Comparison of ENCODE assay signal across 1 cellular context in the genomic region with DNA sequence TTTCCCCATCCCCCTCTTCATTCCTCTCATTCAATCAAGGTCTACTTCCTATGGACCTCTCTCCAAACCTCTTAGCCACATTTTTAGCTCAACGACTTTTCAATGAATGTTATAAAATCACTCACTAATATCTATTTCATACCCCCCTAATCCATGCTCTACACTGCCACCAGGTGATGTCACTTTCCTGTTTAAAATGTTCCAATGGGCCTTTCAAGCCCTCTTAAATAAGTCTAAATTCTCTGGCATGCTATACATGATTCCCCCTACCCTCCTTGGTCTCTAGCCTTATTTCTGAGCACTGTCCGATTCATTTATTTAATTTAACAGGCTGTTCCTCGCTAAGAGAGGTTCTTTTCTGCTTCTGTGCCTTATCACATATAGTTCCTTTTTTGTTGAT.
TF ChIP-seq lines count a peak whose summit lies in the region.

No MANE protein-coding gene starts in this region.

TF ChIP-seq in HEK293, 187 proteins besides CTCF, POLR2A, EP300 and RAD21:
- TF ChIP-seq, protein P1, sequence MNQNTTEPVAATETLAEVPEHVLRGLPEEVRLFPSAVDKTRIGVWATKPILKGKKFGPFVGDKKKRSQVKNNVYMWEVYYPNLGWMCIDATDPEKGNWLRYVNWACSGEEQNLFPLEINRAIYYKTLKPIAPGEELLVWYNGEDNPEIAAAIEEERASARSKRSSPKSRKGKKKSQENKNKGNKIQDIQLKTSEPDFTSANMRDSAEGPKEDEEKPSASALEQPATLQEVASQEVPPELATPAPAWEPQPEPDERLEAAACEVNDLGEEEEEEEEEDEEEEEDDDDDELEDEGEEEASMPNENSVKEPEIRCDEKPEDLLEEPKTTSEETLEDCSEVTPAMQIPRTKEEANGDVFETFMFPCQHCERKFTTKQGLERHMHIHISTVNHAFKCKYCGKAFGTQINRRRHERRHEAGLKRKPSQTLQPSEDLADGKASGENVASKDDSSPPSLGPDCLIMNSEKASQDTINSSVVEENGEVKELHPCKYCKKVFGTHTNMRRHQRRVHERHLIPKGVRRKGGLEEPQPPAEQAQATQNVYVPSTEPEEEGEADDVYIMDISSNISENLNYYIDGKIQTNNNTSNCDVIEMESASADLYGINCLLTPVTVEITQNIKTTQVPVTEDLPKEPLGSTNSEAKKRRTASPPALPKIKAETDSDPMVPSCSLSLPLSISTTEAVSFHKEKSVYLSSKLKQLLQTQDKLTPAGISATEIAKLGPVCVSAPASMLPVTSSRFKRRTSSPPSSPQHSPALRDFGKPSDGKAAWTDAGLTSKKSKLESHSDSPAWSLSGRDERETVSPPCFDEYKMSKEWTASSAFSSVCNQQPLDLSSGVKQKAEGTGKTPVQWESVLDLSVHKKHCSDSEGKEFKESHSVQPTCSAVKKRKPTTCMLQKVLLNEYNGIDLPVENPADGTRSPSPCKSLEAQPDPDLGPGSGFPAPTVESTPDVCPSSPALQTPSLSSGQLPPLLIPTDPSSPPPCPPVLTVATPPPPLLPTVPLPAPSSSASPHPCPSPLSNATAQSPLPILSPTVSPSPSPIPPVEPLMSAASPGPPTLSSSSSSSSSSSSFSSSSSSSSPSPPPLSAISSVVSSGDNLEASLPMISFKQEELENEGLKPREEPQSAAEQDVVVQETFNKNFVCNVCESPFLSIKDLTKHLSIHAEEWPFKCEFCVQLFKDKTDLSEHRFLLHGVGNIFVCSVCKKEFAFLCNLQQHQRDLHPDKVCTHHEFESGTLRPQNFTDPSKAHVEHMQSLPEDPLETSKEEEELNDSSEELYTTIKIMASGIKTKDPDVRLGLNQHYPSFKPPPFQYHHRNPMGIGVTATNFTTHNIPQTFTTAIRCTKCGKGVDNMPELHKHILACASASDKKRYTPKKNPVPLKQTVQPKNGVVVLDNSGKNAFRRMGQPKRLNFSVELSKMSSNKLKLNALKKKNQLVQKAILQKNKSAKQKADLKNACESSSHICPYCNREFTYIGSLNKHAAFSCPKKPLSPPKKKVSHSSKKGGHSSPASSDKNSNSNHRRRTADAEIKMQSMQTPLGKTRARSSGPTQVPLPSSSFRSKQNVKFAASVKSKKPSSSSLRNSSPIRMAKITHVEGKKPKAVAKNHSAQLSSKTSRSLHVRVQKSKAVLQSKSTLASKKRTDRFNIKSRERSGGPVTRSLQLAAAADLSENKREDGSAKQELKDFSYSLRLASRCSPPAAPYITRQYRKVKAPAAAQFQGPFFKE (tag by site-specific recombination; IDR thresholded peaks at IDR 0.05; ENCODE audit: borderline replicate concordance): no peak
- TF ChIP-seq ZXDB (tag by site-specific recombination; IDR thresholded peaks at IDR 0.05) (no peak), ZNF10 (tag by site-specific recombination; IDR thresholded peaks at IDR 0.05) (no peak), ZNF768 (tag by site-specific recombination; IDR thresholded peaks at IDR 0.05) (no peak), OSR2 (tag by site-specific recombination; IDR thresholded peaks at IDR 0.05) (no peak), ZNF366 (tag by site-specific recombination; conservative IDR thresholded peaks at IDR 0.05) (0 out of 2 replicates have a peak, but pooled peaks have one; percentile 11), HOXC10 (CRISPR knock-in tag; IDR thresholded peaks at IDR 0.05) (no peak)
- TF ChIP-seq, protein P2, sequence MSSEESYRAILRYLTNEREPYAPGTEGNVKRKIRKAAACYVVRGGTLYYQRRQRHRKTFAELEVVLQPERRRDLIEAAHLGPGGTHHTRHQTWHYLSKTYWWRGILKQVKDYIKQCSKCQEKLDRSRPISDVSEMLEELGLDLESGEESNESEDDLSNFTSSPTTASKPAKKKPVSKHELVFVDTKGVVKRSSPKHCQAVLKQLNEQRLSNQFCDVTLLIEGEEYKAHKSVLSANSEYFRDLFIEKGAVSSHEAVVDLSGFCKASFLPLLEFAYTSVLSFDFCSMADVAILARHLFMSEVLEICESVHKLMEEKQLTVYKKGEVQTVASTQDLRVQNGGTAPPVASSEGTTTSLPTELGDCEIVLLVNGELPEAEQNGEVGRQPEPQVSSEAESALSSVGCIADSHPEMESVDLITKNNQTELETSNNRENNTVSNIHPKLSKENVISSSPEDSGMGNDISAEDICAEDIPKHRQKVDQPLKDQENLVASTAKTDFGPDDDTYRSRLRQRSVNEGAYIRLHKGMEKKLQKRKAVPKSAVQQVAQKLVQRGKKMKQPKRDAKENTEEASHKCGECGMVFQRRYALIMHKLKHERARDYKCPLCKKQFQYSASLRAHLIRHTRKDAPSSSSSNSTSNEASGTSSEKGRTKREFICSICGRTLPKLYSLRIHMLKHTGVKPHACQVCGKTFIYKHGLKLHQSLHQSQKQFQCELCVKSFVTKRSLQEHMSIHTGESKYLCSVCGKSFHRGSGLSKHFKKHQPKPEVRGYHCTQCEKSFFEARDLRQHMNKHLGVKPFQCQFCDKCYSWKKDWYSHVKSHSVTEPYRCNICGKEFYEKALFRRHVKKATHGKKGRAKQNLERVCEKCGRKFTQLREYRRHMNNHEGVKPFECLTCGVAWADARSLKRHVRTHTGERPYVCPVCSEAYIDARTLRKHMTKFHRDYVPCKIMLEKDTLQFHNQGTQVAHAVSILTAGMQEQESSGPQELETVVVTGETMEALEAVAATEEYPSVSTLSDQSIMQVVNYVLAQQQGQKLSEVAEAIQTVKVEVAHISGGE (tag by site-specific recombination; conservative IDR thresholded peaks at IDR 0.05; ENCODE audit: low read depth): no peak
